In genomic region chr3:156865732-156866131, GRCh38 we compare ENCODE assay signal across 20 cellular contexts. TPM values are rescaled to one million over a fixed set of nuclear protein-coding genes. Genes with fewer than 3 reads are reported as not detected.
DNase-seq lines count a peak whose midpoint lies in the region; ATAC-seq and TF ChIP-seq lines count a peak whose summit lies in the region.
"Had no signal": no experiment of that assay in that cellular context is flagged by ENCODE, and none has a peak within 500 bp of the region (broad histone marks: within the 10 kb centered on the region; RNA-seq: fewer than 3 reads in every experiment).

No MANE protein-coding gene starts in this region.

- intact Hi-C loops in IMR-90 (cut with micrococcal nuclease) (loop anchor here (5.0 kb wide), 2 partner anchors 193 to 272 kb away; partner anchors contain the start of gene TIPARP), psoas muscle (cut with DNase I) (no loop called here), left ventricle myocardium inferior (cut with micrococcal nuclease) (no loop called here)

- dilution Hi-C loops in IMR-90 (cut with HindIII; ENCODE audit: low sequenced_read_pairs, unreplicated experiment) = no loop called here

- H3K27ac ChIP-seq in IMR-90 (ENCODE audit: insufficient read depth, low read length) = no peak overlapping the region
- H3K27ac ChIP-seq in foreskin keratinocyte = no peak overlapping the region
- H3K27ac ChIP-seq in psoas muscle = no peak overlapping the region
- H3K27ac ChIP-seq in left ventricle myocardium inferior (replicated peaks) = no peak overlapping the region
- H3K27ac ChIP-seq: heart right ventricle, stomach, uterus had no signal

- no peak overlapping the region for H3K4me2 ChIP-seq in IMR-90 (ENCODE audit: low read depth, low read length)

- TF ChIP-seq POLR2A in IMR-90 (IDR thresholded peaks at IDR 0.05; ENCODE audit: low read depth, low read length) = no peak

- ATAC-seq in IMR-90 (ENCODE audit: low read depth) (no peak), foreskin keratinocyte (no peak), psoas muscle (no peak)
- ATAC-seq: activated T-helper 17 cell treated with anti-CD3 and anti-CD28 coated beads, Interleukin-2, amount 50 U/mL, for 72 hours; heart right ventricle; WTC11 had no signal

- no CpG with 5 or more reads among the region's 2 CpGs for WGBS in IMR-90 (ENCODE audit: extremely low coverage in 2 of 2, insufficient read length in 1 of 2), 2 experiments
- WGBS in psoas muscle, 3 donors = 33 to 38% (median 36%) methylated on average over 2 of the region's 2 CpGs

- no peak overlapping the region for H3K23ac ChIP-seq in IMR-90 (ENCODE audit: low read depth, low read length)

- H4K91ac ChIP-seq in IMR-90 (ENCODE audit: insufficient read depth, low read depth, low read length) = no peak overlapping the region

- H2AK5ac ChIP-seq in IMR-90 (ENCODE audit: low read depth, low read length) = no peak overlapping the region

- H3K79me1 ChIP-seq in IMR-90 (ENCODE audit: low read depth in 1 of 2, low read length in 2 of 2) = no peaks in the 10 kb centered on the region

- H4K5ac ChIP-seq in IMR-90 (ENCODE audit: low read depth, low read length) = no peak overlapping the region

- H2BK20ac ChIP-seq in IMR-90 (ENCODE audit: low read depth, low read length) = no peak overlapping the region

- TF ChIP-seq CTCF in IMR-90 (conservative IDR thresholded peaks at IDR 0.05; ENCODE audit: low read depth, low read length) (peak; percentile 40; the same call in 1 of the 2 replicates), astrocyte of the spinal cord (IDR thresholded peaks at IDR 0.05; ENCODE audit: low read depth, low read length) (no peak), foreskin keratinocyte (conservative IDR thresholded peaks at IDR 0.05) (peak; percentile 44), psoas muscle (IDR thresholded peaks at IDR 0.05) (no peak), left ventricle myocardium inferior (IDR thresholded peaks at IDR 0.05; ENCODE audit: borderline replicate concordance) (no peak)

- no peak overlapping the region for H3K14ac ChIP-seq in IMR-90 (replicated peaks; ENCODE audit: low read depth, low read length)

- no peaks in the 10 kb centered on the region for H3K4me1 ChIP-seq in IMR-90 (ENCODE audit: control insufficient read depth, insufficient read depth, low read length)
- H3K4me1 ChIP-seq in foreskin keratinocyte = peaks cover 10% of the 10 kb centered on the region
- no peaks in the 10 kb centered on the region for H3K4me1 ChIP-seq in psoas muscle
- H3K4me1 ChIP-seq in left ventricle myocardium inferior = no peaks in the 10 kb centered on the region
- H3K4me1 ChIP-seq: HAP-1, heart right ventricle, stomach, uterus had no signal

- CTCF ChIA-PET in IMR-90 (lab: Yijun Ruan, JAX) = interaction anchor here (1.3 kb wide), 1 partner anchor 11 kb away, joined by 3 read pairs; no protein-coding TSS in a partner anchor

- H4K20me1 ChIP-seq in IMR-90 (ENCODE audit: insufficient read depth, low read length) = no peaks in the 10 kb centered on the region

- in situ Hi-C loops in IMR-90 (cut with MboI; ENCODE audit: low sequenced_read_pairs) = no loop called here
- in situ Hi-C loops in astrocyte of the spinal cord (cut with HindIII; ENCODE audit: low sequenced_read_pairs) = no loop called here

- BruUV-seq in IMR-90 (replicated peaks; lab: Mats Ljungman, UMichigan) = no TSS peak

- H3K9me3 ChIP-seq in IMR-90 (ENCODE audit: control insufficient read depth, insufficient read depth, low read length) = no peaks in the 10 kb centered on the region
- no peaks in the 10 kb centered on the region for H3K9me3 ChIP-seq in psoas muscle
- H3K9me3 ChIP-seq in left ventricle myocardium inferior (replicated peaks) = no peaks in the 10 kb centered on the region
- H3K9me3 ChIP-seq: HAP-1, heart right ventricle, stomach, uterus had no signal

- peak; percentile 12 for DNase-seq in AG20443 (ENCODE audit: low spot score)
- peak; percentile 40 for DNase-seq in IMR-90
- peak; percentile 15 for DNase-seq in astrocyte of the spinal cord (ENCODE audit: low read depth, low spot score)
- no peak for DNase-seq in foreskin keratinocyte
- DNase-seq in psoas muscle = no peak
- no peak for DNase-seq in kidney tubule cell (ENCODE audit: low spot score)
- no peak for DNase-seq in left ventricle myocardium inferior
- no peak for DNase-seq in stimulated activated CD4-positive, alpha-beta T cell treated with anti-CD3 and anti-CD28 coated beads, Interleukin-2, amount 100 ng/mL, for 24 hours
- DNase-seq: activated CD8-positive, alpha-beta memory T cell treated with anti-CD3 and anti-CD28 coated beads for 24 hours; amygdala; Calu3; heart right ventricle; MM.1S; NCI-H2029; NCI-H526; stomach; uterus had no signal

- no peak overlapping the region for H3K9ac ChIP-seq in IMR-90 (ENCODE audit: low read depth, low read length)

- no peak overlapping the region for H2AK9ac ChIP-seq in IMR-90 (replicated peaks; ENCODE audit: low read depth, low read length, poor library complexity)

- H3K56ac ChIP-seq in IMR-90 (ENCODE audit: extremely low read depth, insufficient read depth, low read length) = no peak overlapping the region

- H2BK15ac ChIP-seq in IMR-90 (ENCODE audit: low read depth, low read length) = no peak overlapping the region

- no peak overlapping the region for H4K8ac ChIP-seq in IMR-90 (ENCODE audit: low read depth in 2 of 2, low read length in 2 of 2)

- no peak overlapping the region for H3K4ac ChIP-seq in IMR-90 (ENCODE audit: low read depth, low read length)

- no peak overlapping the region for H2BK5ac ChIP-seq in IMR-90 (ENCODE audit: low read depth, low read length, poor library complexity, severe bottlenecking)

- H3K36me3 ChIP-seq in IMR-90 (ENCODE audit: control insufficient read depth, insufficient read depth, low read length) (no peaks in the 10 kb centered on the region), psoas muscle (ENCODE audit: insufficient read depth in 1 of 2, low read depth in 1 of 2) (no peaks in the 10 kb centered on the region), left ventricle myocardium inferior (no peaks in the 10 kb centered on the region)
- H3K36me3 ChIP-seq: HAP-1, heart right ventricle, stomach, uterus had no signal

- peak; percentile 50 for TF ChIP-seq RAD21 in IMR-90 (IDR thresholded peaks at IDR 0.05; ENCODE audit: low read length)

- H3K18ac ChIP-seq in IMR-90 (ENCODE audit: low read depth, low read length) = no peak overlapping the region

- POLR2A ChIA-PET in IMR-90 (lab: Charles Lee; ENCODE audit: unreplicated experiment) = no interaction called here

- H3K27me3 ChIP-seq in IMR-90 (ENCODE audit: control insufficient read depth, insufficient read depth, low read length) (no peaks in the 10 kb centered on the region), foreskin keratinocyte (no peaks in the 10 kb centered on the region), psoas muscle (ENCODE audit: insufficient read depth in 3 of 3, low read length in 2 of 3) (no peaks in the 10 kb centered on the region), left ventricle myocardium inferior (ENCODE audit: low read depth) (no peaks in the 10 kb centered on the region)
- H3K27me3 ChIP-seq: heart right ventricle, stomach, uterus had no signal

- H3K9me1 ChIP-seq in IMR-90 (ENCODE audit: insufficient read depth, low read length) = no peaks in the 10 kb centered on the region

- no peak overlapping the region for H2AFZ ChIP-seq in IMR-90 (replicated peaks; ENCODE audit: low read length, poor library complexity)

- no peak overlapping the region for H2BK120ac ChIP-seq in IMR-90 (ENCODE audit: low read depth, low read length)

- H3K4me3 ChIP-seq in IMR-90 (ENCODE audit: insufficient read depth, low read depth, low read length) (no peak overlapping the region), astrocyte of the spinal cord (ENCODE audit: low read depth, low read length) (no peak overlapping the region), psoas muscle (no peak overlapping the region), left ventricle myocardium inferior (no peak overlapping the region)
- H3K4me3 ChIP-seq: HAP-1, heart right ventricle, stomach, uterus had no signal

TF ChIP-seq in IMR-90, 13 proteins besides CTCF, POLR2A, EP300 and RAD21:
- no peak for TF ChIP-seq ELK1 (IDR thresholded peaks at IDR 0.05; ENCODE audit: borderline replicate concordance, low read depth, low read length)
- TF ChIP-seq SMC3 (IDR thresholded peaks at IDR 0.05; ENCODE audit: low read depth, low read length) = peak; percentile 26; the same call in 1 of the 2 replicates

RNA-seq across cellular contexts. Expression of gene LEKR1, which starts 39.6 kb away (rescaled TPM):
- total RNA-seq in IMR-90 (2012; rRNA removed) (0.36 and 0.56 TPM in 2 replicates), foreskin keratinocyte (0.37 and 0.67 TPM in 2 replicates), psoas muscle (under 1 TPM in 3 of 4 donors, not detected in 1; 0.30 to 0.79 (median 0.42) TPM), left ventricle myocardium inferior (0.71 TPM)
- polyA plus RNA-seq in IMR-90 (2012; rRNA removed) (0.10 and 0.19 TPM in 2 replicates), foreskin keratinocyte (0.03 and 0.27 TPM in 2 replicates), psoas muscle (under 1 TPM in 2 of 3 donors, not detected in 1; 0.12 to 0.32 TPM)
- 0.05 TPM in 2 replicates for polyA plus RNA-seq in IMR-90 (2012; cell fraction: cytosol; rRNA removed)
- 0.14 and 0.31 TPM in 2 replicates for polyA plus RNA-seq in IMR-90 (2012; cell fraction: nucleus; rRNA removed; ENCODE audit: low replicate concordance)

Comparison
In these comparisons a context has a peak if more than half of its experiments do, and no peak if none do; other contexts are left out.
1. DNase-seq: peak in AG20443 (single experiment), IMR-90 (single experiment) and astrocyte of the spinal cord (single experiment); none in foreskin keratinocyte (0 of 2), psoas muscle (0 of 2), kidney tubule cell (single experiment), left ventricle myocardium inferior (single experiment) and stimulated activated CD4-positive, alpha-beta T cell treated with anti-CD3 and anti-CD28 coated beads, Interleukin-2, amount 100 ng/mL, for 24 hours (0 of 2).
2. CTCF ChIP-seq: peak in IMR-90 (single experiment) and foreskin keratinocyte (single experiment); none in astrocyte of the spinal cord (single experiment), psoas muscle (single experiment) and left ventricle myocardium inferior (single experiment).